In genomic region chr9:124110307-124110915, GRCh38 we compare ENCODE assay signal across 1 cellular context.
TF ChIP-seq lines count a peak whose summit lies in the region.

No MANE protein-coding gene starts in this region.

TF ChIP-seq in SK-N-SH treated with all-trans-retinoic acid at 6 μM for 48 hours, 23 proteins besides CTCF, POLR2A, EP300 and RAD21 (continued from another document):
- peak; percentile 94 for TF ChIP-seq TSHZ2 (CRISPR knock-in tag; IDR thresholded peaks at IDR 0.05)
